22 cellular contexts compared by ENCODE assay signal in genomic region chr1:212500986-212501385, GRCh38.
"Had no signal": no experiment of that assay in that cellular context is flagged by ENCODE, and none has a peak within 500 bp of the region (broad histone marks: within the 10 kb centered on the region; RNA-seq: fewer than 3 reads in every experiment).

No MANE protein-coding gene starts in this region.

- H3K4me3 ChIP-seq: coronary artery, heart left ventricle, lung, psoas muscle, skin epidermis, suprapubic skin, thyroid gland had no signal

- H3K4me1 ChIP-seq: parathyroid adenoma, psoas muscle had no signal

- H3K79me2 ChIP-seq: parathyroid adenoma had no signal

- H3K27ac Mint-ChIP-seq: endodermal cell, naive B cell, nephron, type B pancreatic cell had no signal

- H3K36me3 Mint-ChIP-seq: naive B cell, type B pancreatic cell had no signal

- H3K9ac ChIP-seq: parathyroid adenoma had no signal

- H3K9me3 ChIP-seq: psoas muscle, suprapubic skin, thyroid gland had no signal

- H3K27ac ChIP-seq: coronary artery, heart left ventricle, parathyroid adenoma, psoas muscle, suprapubic skin, thyroid gland had no signal

- H3K36me3 ChIP-seq: heart left ventricle, suprapubic skin, thyroid gland had no signal

- H3K27me3 ChIP-seq: heart left ventricle, suprapubic skin, thyroid gland had no signal

- H3K4me3 Mint-ChIP-seq: endodermal cell, naive B cell, nephron, type B pancreatic cell had no signal

- H2AFZ ChIP-seq: parathyroid adenoma had no signal

- DNase-seq: effector CD4-positive, alpha-beta T cell; endodermal cell; heart left ventricle; hippocampal formation; left colon; left ventricle myocardium superior; mesendoderm; naive B cell; occipital lobe; psoas muscle; retina; stimulated activated CD4-positive, alpha-beta T cell treated with anti-CD3 and anti-CD28 coated beads, Interleukin-2, amount 100 ng/mL, for 24 hours; stimulated activated CD4-positive, alpha-beta T cell treated with anti-CD3 and anti-CD28 coated beads, Interleukin-4, amount 100 ng/mL, for 4 hours; stimulated activated naive CD4-positive, alpha-beta T cell had no signal

- H3K9me3 Mint-ChIP-seq: nephron, type B pancreatic cell had no signal
